In genomic region chr2:39504790-39505335, GRCh38 we compare ENCODE assay signal across 1 cellular context.
TF ChIP-seq lines count a peak whose summit lies in the region.

No MANE protein-coding gene starts in this region.

TF ChIP-seq in HepG2, 621 proteins besides CTCF, POLR2A, EP300 and RAD21 (continued from another document and continues in another):
- 0 out of 2 replicates have a peak, but pooled peaks have one; percentile 32 for TF ChIP-seq ZKSCAN8 (CRISPR knock-in tag; IDR thresholded peaks at IDR 0.05; ENCODE audit: borderline replicate concordance)
- no peak for TF ChIP-seq ZIK1 (CRISPR knock-in tag; IDR thresholded peaks at IDR 0.05; ENCODE audit: borderline replicate concordance, low read depth)
- TF ChIP-seq KLF9 (CRISPR knock-in tag; IDR thresholded peaks at IDR 0.05; ENCODE audit: low read depth), result no peak; the same call in 1 of the 2 replicates
- TF ChIP-seq ZNF607 (CRISPR knock-in tag; IDR thresholded peaks at IDR 0.05; ENCODE audit: borderline replicate concordance), result peak; percentile 12; the same call in 1 of the 2 replicates
- peak; percentile 34 for TF ChIP-seq PCBP2 (optimal IDR thresholded peaks at IDR 0.05; ENCODE audit: low read depth, low read length, poor library complexity, severe bottlenecking)
- TF ChIP-seq AFF4 (CRISPR knock-in tag; IDR thresholded peaks at IDR 0.05), result peak; percentile 78; the same call in 1 of the 2 replicates
- 0 out of 2 replicates have a peak, but pooled peaks have one; percentile 52 for TF ChIP-seq ZNF644 (CRISPR knock-in tag; IDR thresholded peaks at IDR 0.05; ENCODE audit: low read depth)
- peak; percentile 80; the same call in 1 of the 2 replicates for TF ChIP-seq GATAD2A (CRISPR knock-in tag; IDR thresholded peaks at IDR 0.05)
- peak; percentile 32 for TF ChIP-seq STAG1 (CRISPR knock-in tag; IDR thresholded peaks at IDR 0.05)
- TF ChIP-seq FOXJ3 (CRISPR knock-in tag; IDR thresholded peaks at IDR 0.05; ENCODE audit: borderline replicate concordance), result peak; percentile 54; the same call in 1 of the 2 replicates
- TF ChIP-seq SNAPC2 (CRISPR knock-in tag; IDR thresholded peaks at IDR 0.05), result peak; percentile 42; the same call in 1 of the 2 replicates
- no peak for TF ChIP-seq ZNF724P (CRISPR knock-in tag; IDR thresholded peaks at IDR 0.05; ENCODE audit: borderline replicate concordance)
- peak; percentile 61; the same call in 1 of the 2 replicates for TF ChIP-seq HOXA3 (CRISPR knock-in tag; IDR thresholded peaks at IDR 0.05)
- TF ChIP-seq MIXL1 (CRISPR knock-in tag; IDR thresholded peaks at IDR 0.05), result peak; percentile 74
- TF ChIP-seq RORA (CRISPR knock-in tag; IDR thresholded peaks at IDR 0.05), result 0 out of 2 replicates have a peak, but pooled peaks have one; percentile 14
- TF ChIP-seq SOX5 (CRISPR knock-in tag; IDR thresholded peaks at IDR 0.05; ENCODE audit: borderline replicate concordance), result peak; percentile 73; the same call in 1 of the 2 replicates
- peak; percentile 37; the same call in 1 of the 2 replicates for TF ChIP-seq POGK (CRISPR knock-in tag; conservative IDR thresholded peaks at IDR 0.05)
- peak; percentile 26; the same call in 1 of the 2 replicates for TF ChIP-seq ZNF878 (CRISPR knock-in tag; IDR thresholded peaks at IDR 0.05)
- peak; percentile 96 for TF ChIP-seq ZBTB10 (CRISPR knock-in tag; IDR thresholded peaks at IDR 0.05; ENCODE audit: borderline replicate concordance)
- peak; percentile 48 for TF ChIP-seq TEAD3 (CRISPR knock-in tag; optimal IDR thresholded peaks at IDR 0.05; ENCODE audit: borderline replicate concordance)
- TF ChIP-seq MIER2 (CRISPR knock-in tag; IDR thresholded peaks at IDR 0.05), result 0 out of 2 replicates have a peak, but pooled peaks have one; percentile 22
- no peak for TF ChIP-seq ZC3H13 (CRISPR knock-in tag; IDR thresholded peaks at IDR 0.05)
- TF ChIP-seq ZNF275 (CRISPR knock-in tag; IDR thresholded peaks at IDR 0.05; ENCODE audit: borderline replicate concordance), result peak; percentile 64; the same call in 1 of the 2 replicates
- TF ChIP-seq PATZ1 (CRISPR knock-in tag; IDR thresholded peaks at IDR 0.05), result peak; percentile 28; the same call in 1 of the 2 replicates
- peak; percentile 69 for TF ChIP-seq RARA (CRISPR knock-in tag; IDR thresholded peaks at IDR 0.05)
- no peak for TF ChIP-seq ZNF12 (CRISPR knock-in tag; IDR thresholded peaks at IDR 0.05)
- TF ChIP-seq ATF1 (CRISPR knock-in tag; IDR thresholded peaks at IDR 0.05), result no peak
- TF ChIP-seq NKX3-1 (CRISPR knock-in tag; IDR thresholded peaks at IDR 0.05), result peak; percentile 67; the same call in 1 of the 2 replicates
- no peak for TF ChIP-seq KAT7 (CRISPR knock-in tag; IDR thresholded peaks at IDR 0.05; ENCODE audit: borderline replicate concordance)
- TF ChIP-seq ZBTB37 (CRISPR knock-in tag; IDR thresholded peaks at IDR 0.05), result peak; percentile 98
- 0 out of 2 replicates have a peak, but pooled peaks have one; percentile 41 for TF ChIP-seq CREM (IDR thresholded peaks at IDR 0.05)
- TF ChIP-seq CREM (CRISPR knock-in tag; IDR thresholded peaks at IDR 0.05), result no peak
- TF ChIP-seq KMT2B (CRISPR knock-in tag; IDR thresholded peaks at IDR 0.05), result 0 out of 2 replicates have a peak, but pooled peaks have one; percentile 2
- TF ChIP-seq ZBTB34 (CRISPR knock-in tag; IDR thresholded peaks at IDR 0.05), result peak; percentile 97
- TF ChIP-seq TBL1XR1 (IDR thresholded peaks at IDR 0.05; ENCODE audit: borderline replicate concordance, low read length, partially characterized antibody), result peak; percentile 20
- TF ChIP-seq LCORL (IDR thresholded peaks at IDR 0.05), result peak; percentile 32
- TF ChIP-seq LCORL (CRISPR knock-in tag; IDR thresholded peaks at IDR 0.05), result peak; percentile 71; the same call in 1 of the 2 replicates
- TF ChIP-seq ZNF354B (CRISPR knock-in tag; IDR thresholded peaks at IDR 0.05), result 0 out of 2 replicates have a peak, but pooled peaks have one; percentile 57
- TF ChIP-seq SKIL (CRISPR knock-in tag; IDR thresholded peaks at IDR 0.05; ENCODE audit: borderline replicate concordance), result peak; percentile 81
- TF ChIP-seq JUN (CRISPR knock-in tag; IDR thresholded peaks at IDR 0.05), result 0 out of 2 replicates have a peak, but pooled peaks have one; percentile 19
- no peak for TF ChIP-seq WIZ (CRISPR knock-in tag; IDR thresholded peaks at IDR 0.05)
- no peak for TF ChIP-seq HBP1 (CRISPR knock-in tag; IDR thresholded peaks at IDR 0.05; ENCODE audit: low read depth)
- no peak for TF ChIP-seq REL (CRISPR knock-in tag; conservative IDR thresholded peaks at IDR 0.05)
